Comparison of ENCODE assay signal across 8 cellular contexts in the genomic region with DNA sequence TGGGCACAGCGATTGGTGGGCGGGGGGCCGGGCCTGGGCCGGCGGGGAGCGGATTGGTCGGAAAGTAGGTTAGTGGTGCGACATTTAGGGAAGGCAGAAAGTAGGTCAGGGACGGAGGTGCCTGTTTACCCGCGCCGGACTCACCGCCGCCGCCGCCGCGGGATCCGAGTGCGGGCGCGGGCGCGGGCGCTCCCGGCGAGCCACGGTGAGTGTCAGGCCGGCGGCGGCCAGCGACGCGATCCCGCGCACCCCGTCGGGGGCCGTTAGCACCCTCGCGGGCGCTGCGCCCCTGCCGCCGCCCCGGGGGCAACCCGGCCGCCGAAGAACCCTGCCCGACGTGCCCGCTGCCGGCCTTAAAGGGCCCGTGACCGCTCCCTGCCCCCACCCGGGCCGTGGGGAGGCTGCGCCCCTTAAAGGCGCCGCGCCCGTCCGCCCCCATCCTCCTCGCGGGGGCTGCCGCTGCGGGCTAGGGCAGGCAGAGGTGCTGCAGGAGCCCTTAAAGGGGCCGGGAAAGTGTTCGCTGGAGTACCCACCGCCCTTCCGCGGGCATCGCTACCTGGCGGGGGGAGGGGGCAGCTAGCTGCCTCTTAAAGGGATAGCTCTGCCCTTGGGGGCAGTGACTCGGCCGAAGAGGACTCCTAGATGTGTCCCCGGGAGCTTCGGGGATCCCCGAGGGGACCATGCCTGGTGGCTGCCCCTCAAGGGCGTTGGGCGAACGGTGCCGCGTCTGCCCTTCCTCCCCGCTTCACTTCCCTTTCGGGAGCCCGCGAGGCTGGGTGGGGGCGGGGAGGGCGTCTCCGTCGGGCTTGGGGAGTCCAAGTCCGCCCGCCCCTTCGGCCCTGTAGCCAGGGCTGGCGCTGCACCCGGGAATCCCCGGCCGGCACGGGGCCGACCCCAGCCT. TPM values are rescaled to one million over a fixed set of nuclear protein-coding genes. Genes with fewer than 3 reads are reported as not detected.
DNase-seq lines count a peak whose midpoint lies in the region; ATAC-seq lines count a peak whose summit lies in the region.

A gene (plus strand): TSS at position 72 of the 901 bp plus-strand sequence. CDS start 76,519 bp downstream, outside the sequence.

- CTCF ChIA-PET in activated CD4-positive, alpha-beta memory T cell treated with anti-CD3 and anti-CD28 coated beads, Interleukin-2, amount 10 ng/mL, durations not matched to agents 7 days and 5 days (lab: Charles Lee): interaction anchor here (1.0 to 2.9 kb wide), 3 partner anchors 57 to 70 kb away, joined by 3 to 26 read pairs (median 14); no protein-coding TSS in a partner anchor

- peaks cover 60% of the 10 kb centered on the region for H3K4me1 Mint-ChIP-seq in activated CD4-positive, alpha-beta memory T cell treated with anti-CD3 and anti-CD28 coated beads, Interleukin-2, amount 10 ng/mL, durations not matched to agents 7 days and 5 days
- peaks cover 53% of the 10 kb centered on the region for H3K4me1 Mint-ChIP-seq in stimulated activated memory B cell treated with anti-CD40 and anti-IgM and Interleukin-4, amounts not matched to agents 10 μg/mL and 1 μg/mL and 100 μg/mL, for 72 hours

- H3K4me1 ChIP-seq in effector memory CD4-positive, alpha-beta T cell (ENCODE audit: control insufficient read depth, insufficient read depth, low read length, poor library complexity, severe bottlenecking): peaks cover 36% of the 10 kb centered on the region

- no peaks in the 10 kb centered on the region for H3K9me3 Mint-ChIP-seq in activated CD4-positive, alpha-beta memory T cell treated with anti-CD3 and anti-CD28 coated beads, Interleukin-2, amount 10 ng/mL, durations not matched to agents 7 days and 5 days
- no peaks in the 10 kb centered on the region for H3K9me3 Mint-ChIP-seq in stimulated activated memory B cell treated with anti-CD40 and anti-IgM and Interleukin-4, amounts not matched to agents 10 μg/mL and 1 μg/mL and 100 μg/mL, for 72 hours

- DNase-seq in G401 (ENCODE audit: low spot score) (peak; percentile 29), mucosa of gallbladder (ENCODE audit: low spot score) (peak; percentile 29), GF-D8 (lab: John Stamatoyannopoulos, UW) (no peak)
- DNase-seq in Jurkat, Clone E6-1 (ENCODE audit: low read depth, low spot score): no peak
- DNase-seq in activated CD4-positive, alpha-beta memory T cell treated with anti-CD3 and anti-CD28 coated beads, Interleukin-2, amount 10 ng/mL, durations not matched to agents 7 days and 5 days: peak; percentile 64
- peak; percentile 38 to 52 (median 38) for DNase-seq in effector memory CD4-positive, alpha-beta T cell

- in situ Hi-C loops in G401 (cut with HindIII; ENCODE audit: low sequenced_read_pairs): no loop called here

- peak within 1 kb of the TSS; percentile 78 for H3K27ac Mint-ChIP-seq in activated CD4-positive, alpha-beta memory T cell treated with anti-CD3 and anti-CD28 coated beads, Interleukin-2, amount 10 ng/mL, durations not matched to agents 7 days and 5 days
- H3K27ac Mint-ChIP-seq in stimulated activated memory B cell treated with anti-CD40 and anti-IgM and Interleukin-4, amounts not matched to agents 10 μg/mL and 1 μg/mL and 100 μg/mL, for 72 hours: peak within 1 kb of the TSS; percentile 78

- peaks cover 29% of the 10 kb centered on the region for H3K27me3 Mint-ChIP-seq in activated CD4-positive, alpha-beta memory T cell treated with anti-CD3 and anti-CD28 coated beads, Interleukin-2, amount 10 ng/mL, durations not matched to agents 7 days and 5 days
- no peaks in the 10 kb centered on the region for H3K27me3 Mint-ChIP-seq in stimulated activated memory B cell treated with anti-CD40 and anti-IgM and Interleukin-4, amounts not matched to agents 10 μg/mL and 1 μg/mL and 100 μg/mL, for 72 hours

- no peaks in the 10 kb centered on the region for H3K9me3 ChIP-seq in effector memory CD4-positive, alpha-beta T cell (ENCODE audit: control insufficient read depth, low read length)

- peak within 1 kb of the TSS; percentile 89 for H3K27ac ChIP-seq in effector memory CD4-positive, alpha-beta T cell (ENCODE audit: insufficient read depth, low read length, poor library complexity, severe bottlenecking)

- no peaks in the 10 kb centered on the region for H3K27me3 ChIP-seq in effector memory CD4-positive, alpha-beta T cell (replicated peaks; ENCODE audit: control insufficient read depth, insufficient read depth, low read length, poor library complexity, severe bottlenecking)

- H3K36me3 ChIP-seq in effector memory CD4-positive, alpha-beta T cell (ENCODE audit: control insufficient read depth, insufficient read depth, low read length): no peaks in the 10 kb centered on the region

- H3K36me3 Mint-ChIP-seq in activated CD4-positive, alpha-beta memory T cell treated with anti-CD3 and anti-CD28 coated beads, Interleukin-2, amount 10 ng/mL, durations not matched to agents 7 days and 5 days (ENCODE audit: low read depth): peaks cover 23% of the 10 kb centered on the region
- H3K36me3 Mint-ChIP-seq in stimulated activated memory B cell treated with anti-CD40 and anti-IgM and Interleukin-4, amounts not matched to agents 10 μg/mL and 1 μg/mL and 100 μg/mL, for 72 hours: no peaks in the 10 kb centered on the region

- peak within 1 kb of the TSS; percentile 96 for H3K4me3 ChIP-seq in Jurkat, Clone E6-1 (ENCODE audit: low read length)
- H3K4me3 ChIP-seq in effector memory CD4-positive, alpha-beta T cell (ENCODE audit: insufficient read depth, low read depth, low read length, poor library complexity, severe bottlenecking): peak within 1 kb of the TSS; percentile 95

- peak within 1 kb of the TSS; percentile 94 for H3K4me3 Mint-ChIP-seq in activated CD4-positive, alpha-beta memory T cell treated with anti-CD3 and anti-CD28 coated beads, Interleukin-2, amount 10 ng/mL, durations not matched to agents 7 days and 5 days
- H3K4me3 Mint-ChIP-seq in stimulated activated memory B cell treated with anti-CD40 and anti-IgM and Interleukin-4, amounts not matched to agents 10 μg/mL and 1 μg/mL and 100 μg/mL, for 72 hours: peak within 1 kb of the TSS; percentile 97

- POLR2A ChIA-PET in activated CD4-positive, alpha-beta memory T cell treated with anti-CD3 and anti-CD28 coated beads, Interleukin-2, amount 10 ng/mL, durations not matched to agents 7 days and 5 days (lab: Charles Lee): interaction anchor here (0.7 to 3.7 kb wide), 12 partner anchors 9 to 185 kb away, joined by 3 to 29 read pairs (median 8); a partner anchor contains a TSS

- ATAC-seq in GM21529 (IDR thresholded peaks at IDR 0.05; ENCODE audit: unreplicated experiment): peak; percentile 20
- ATAC-seq in stimulated activated memory B cell treated with anti-CD40 and anti-IgM and Interleukin-4, amounts not matched to agents 10 μg/mL and 1 μg/mL and 100 μg/mL, for 72 hours: peak; percentile 53

RNA-seq across cellular contexts. Expression of the gene that starts here (rescaled TPM):
- total RNA-seq in G401 (2014; rRNA removed; shearing (Covaris generic)): 0.80 and 6.2 TPM in 2 replicates
- polyA plus RNA-seq in Jurkat, Clone E6-1 (2012; ENCODE audit: insufficient read depth, insufficient read length): 35.0 TPM
- 10 to 100 TPM; 36.0 to 41.0 TPM for total RNA-seq in activated CD4-positive, alpha-beta memory T cell treated with anti-CD3 and anti-CD28 coated beads, Interleukin-2, amount 10 ng/mL, durations not matched to agents 7 days and 5 days
- total RNA-seq in mucosa of gallbladder: 21.2 TPM

Comparison
In these comparisons a context has a peak if more than half of its experiments do, and no peak if none do; other contexts are left out.
1. DNase-seq: peak in G401 (single experiment), activated CD4-positive, alpha-beta memory T cell treated with anti-CD3 and anti-CD28 coated beads, Interleukin-2, amount 10 ng/mL, durations not matched to agents 7 days and 5 days (single experiment), effector memory CD4-positive, alpha-beta T cell (3 of 3) and mucosa of gallbladder (single experiment); none in Jurkat, Clone E6-1 (single experiment) and GF-D8 (single experiment).